In the genomic region with DNA sequence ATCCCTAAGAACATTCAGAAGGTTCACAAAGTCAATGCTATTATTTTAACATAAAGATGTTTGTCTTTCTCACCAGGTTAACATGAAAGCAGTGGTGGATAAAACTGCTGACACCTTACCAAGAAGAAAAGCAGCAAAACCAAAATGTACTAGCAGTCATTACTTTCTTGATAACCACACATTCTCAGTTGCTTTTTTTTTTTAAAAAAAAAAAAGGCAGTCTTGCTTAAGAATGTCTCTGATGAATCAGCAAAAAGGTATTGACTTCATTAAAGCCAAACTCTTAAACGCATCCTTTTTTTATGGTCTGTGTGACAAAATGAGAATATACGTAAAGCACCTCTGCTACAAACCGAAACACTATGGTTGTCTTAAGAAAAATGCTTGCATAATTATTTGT, we compare ENCODE assay signal across 15 cellular contexts. TPM values are rescaled to one million over a fixed set of nuclear protein-coding genes. Genes with fewer than 3 reads are reported as not detected.
DNase-seq lines count a peak whose midpoint lies in the region; TF ChIP-seq lines count a peak whose summit lies in the region.
"Had no signal": no experiment of that assay in that cellular context is flagged by ENCODE, and none has a peak within 500 bp of the region (broad histone marks: within the 10 kb centered on the region; RNA-seq: fewer than 3 reads in every experiment).

No MANE protein-coding gene starts in this region.

- no peak overlapping the region for H3K4me3 ChIP-seq in BJ (ENCODE audit: low read depth, low read length)
- H3K4me3 ChIP-seq: tibial nerve had no signal

- CTCF ChIA-PET in BJ (lab: Yijun Ruan, JAX): no interaction called here
- CTCF ChIA-PET in activated CD4-positive, alpha-beta memory T cell treated with anti-CD3 and anti-CD28 coated beads, Interleukin-2, amount 10 ng/mL, durations not matched to agents 7 days and 5 days (lab: Charles Lee): no interaction called here

- peaks cover 4% of the 10 kb centered on the region for H3K36me3 Mint-ChIP-seq in activated CD4-positive, alpha-beta memory T cell treated with anti-CD3 and anti-CD28 coated beads, Interleukin-2, amount 10 ng/mL, durations not matched to agents 7 days and 5 days (ENCODE audit: low read depth)
- H3K36me3 Mint-ChIP-seq in immature natural killer cell: no peaks in the 10 kb centered on the region
- no peaks in the 10 kb centered on the region for H3K36me3 Mint-ChIP-seq in endothelial cell (ENCODE audit: low read depth, unreplicated experiment)
- H3K36me3 Mint-ChIP-seq in glutamatergic neuron (ENCODE audit: unreplicated experiment): no peaks in the 10 kb centered on the region

- H3K4me1 Mint-ChIP-seq in activated CD4-positive, alpha-beta memory T cell treated with anti-CD3 and anti-CD28 coated beads, Interleukin-2, amount 10 ng/mL, durations not matched to agents 7 days and 5 days: peaks cover 28% of the 10 kb centered on the region
- H3K4me1 Mint-ChIP-seq in immature natural killer cell (peaks cover 4 to 16% of the 10 kb centered on the region in 2 donors), endothelial cell (ENCODE audit: unreplicated experiment) (no peaks in the 10 kb centered on the region), glutamatergic neuron (ENCODE audit: low read depth, unreplicated experiment) (no peaks in the 10 kb centered on the region)

- TF ChIP-seq CTCF in BJ (IDR thresholded peaks at IDR 0.05; ENCODE audit: insufficient read depth, low read depth, low read length): no peak
- TF ChIP-seq CTCF in endothelial cell (IDR thresholded peaks at IDR 0.05; ENCODE audit: unreplicated experiment): no peak
- TF ChIP-seq CTCF in glutamatergic neuron (IDR thresholded peaks at IDR 0.05; ENCODE audit: partially characterized antibody, unreplicated experiment): no peak

- no peaks in the 10 kb centered on the region for H3K27me3 ChIP-seq in BJ (ENCODE audit: control insufficient read depth, insufficient read depth, low read length)
- H3K27me3 ChIP-seq: tibial nerve had no signal

- DNase-seq in BJ (ENCODE audit: low read depth) (peak; percentile 25), HCEC 1CT (peak; percentile 16), immature natural killer cell (peak; percentile 4 to 39 (median 31)), endothelial cell (ENCODE audit: low spot score) (no peak), HuH-7.5 (ENCODE audit: low spot score) (no peak), glutamatergic neuron (no peak), dedifferentiated amniotic fluid mesenchymal stem cell (ENCODE audit: extremely low spot score) (no peak)
- no peak for DNase-seq in activated CD4-positive, alpha-beta memory T cell treated with anti-CD3 and anti-CD28 coated beads, Interleukin-2, amount 10 ng/mL, durations not matched to agents 7 days and 5 days
- DNase-seq: activated CD4-positive, CD25-positive, alpha-beta regulatory T cell treated with anti-CD3 and anti-CD28 coated beads, Interleukin-2, amount 50 U/mL, for 72 hours; activated naive CD4-positive, alpha-beta T cell treated with anti-CD3 and anti-CD28 coated beads for 36 hours; DMS 273 treated with DMSO at 0.1 percent for 48 hours; SHP77 treated with DMSO at 0.1 percent for 48 hours had no signal

- H3K36me3 ChIP-seq in BJ (ENCODE audit: control insufficient read depth, insufficient read depth, low read length): no peaks in the 10 kb centered on the region
- H3K36me3 ChIP-seq: tibial nerve had no signal

- POLR2A ChIA-PET in BJ (lab: Charles Lee): no interaction called here
- POLR2A ChIA-PET in activated CD4-positive, alpha-beta memory T cell treated with anti-CD3 and anti-CD28 coated beads, Interleukin-2, amount 10 ng/mL, durations not matched to agents 7 days and 5 days (lab: Charles Lee): no interaction called here

- no peaks in the 10 kb centered on the region for H3K9me3 Mint-ChIP-seq in activated CD4-positive, alpha-beta memory T cell treated with anti-CD3 and anti-CD28 coated beads, Interleukin-2, amount 10 ng/mL, durations not matched to agents 7 days and 5 days
- H3K9me3 Mint-ChIP-seq in immature natural killer cell: no peaks in the 10 kb centered on the region
- no peaks in the 10 kb centered on the region for H3K9me3 Mint-ChIP-seq in endothelial cell (ENCODE audit: unreplicated experiment)
- no peaks in the 10 kb centered on the region for H3K9me3 Mint-ChIP-seq in glutamatergic neuron (ENCODE audit: unreplicated experiment)
- H3K9me3 Mint-ChIP-seq: activated naive CD4-positive, alpha-beta T cell treated with anti-CD3 and anti-CD28 coated beads for 36 hours had no signal

- peak overlapping the region; percentile 37 for H3K4me3 Mint-ChIP-seq in activated CD4-positive, alpha-beta memory T cell treated with anti-CD3 and anti-CD28 coated beads, Interleukin-2, amount 10 ng/mL, durations not matched to agents 7 days and 5 days
- H3K4me3 Mint-ChIP-seq in immature natural killer cell: peak overlapping the region in 2 of 5 donors; percentile 48 to 52
- no peak overlapping the region for H3K4me3 Mint-ChIP-seq in endothelial cell (ENCODE audit: unreplicated experiment)
- H3K4me3 Mint-ChIP-seq in glutamatergic neuron (ENCODE audit: unreplicated experiment): no peak overlapping the region
- H3K4me3 Mint-ChIP-seq: activated naive CD4-positive, alpha-beta T cell treated with anti-CD3 and anti-CD28 coated beads for 36 hours had no signal

- peak overlapping the region; percentile 78 for H3K27ac Mint-ChIP-seq in activated CD4-positive, alpha-beta memory T cell treated with anti-CD3 and anti-CD28 coated beads, Interleukin-2, amount 10 ng/mL, durations not matched to agents 7 days and 5 days
- peak overlapping the region in 2 of 6 donors; percentile 22 for H3K27ac Mint-ChIP-seq in immature natural killer cell
- H3K27ac Mint-ChIP-seq in endothelial cell (ENCODE audit: unreplicated experiment): no peak overlapping the region
- no peak overlapping the region for H3K27ac Mint-ChIP-seq in glutamatergic neuron (ENCODE audit: unreplicated experiment)
- H3K27ac Mint-ChIP-seq: activated naive CD4-positive, alpha-beta T cell treated with anti-CD3 and anti-CD28 coated beads for 36 hours had no signal

- H3K27me3 Mint-ChIP-seq in activated CD4-positive, alpha-beta memory T cell treated with anti-CD3 and anti-CD28 coated beads, Interleukin-2, amount 10 ng/mL, durations not matched to agents 7 days and 5 days: no peaks in the 10 kb centered on the region
- H3K27me3 Mint-ChIP-seq in immature natural killer cell (ENCODE audit: low read depth in 3 of 3) (no peaks in the 10 kb centered on the region), endothelial cell (ENCODE audit: unreplicated experiment) (no peaks in the 10 kb centered on the region), glutamatergic neuron (ENCODE audit: unreplicated experiment) (no peaks in the 10 kb centered on the region)

RNA-seq across cellular contexts. Expression of a gene that starts 31.9 kb away (rescaled TPM):
- polyA plus RNA-seq in BJ (2011; rRNA removed) (0.38 and 0.39 TPM in 2 replicates), immature natural killer cell (under 1 TPM in 1 of 3 donors, not detected in 2; 0.08 TPM)
- 0.43 and 1.4 TPM in 2 replicates for polyA minus RNA-seq in BJ (2011; rRNA and poly(A)+ RNA removed)
- 1 to 10 TPM; 1.3 to 1.4 TPM for total RNA-seq in activated CD4-positive, alpha-beta memory T cell treated with anti-CD3 and anti-CD28 coated beads, Interleukin-2, amount 10 ng/mL, durations not matched to agents 7 days and 5 days
- total RNA-seq in endothelial cell (ENCODE audit: unreplicated experiment) (0.82 TPM), glutamatergic neuron (ENCODE audit: unreplicated experiment) (1.6 TPM)

RNA-seq across cellular contexts. Expression of a gene that starts 42.5 kb away (rescaled TPM):
- not detected in 2 replicates for polyA plus RNA-seq in BJ (2011; rRNA removed)
- not detected in 2 replicates for polyA minus RNA-seq in BJ (2011; rRNA and poly(A)+ RNA removed)
- 1 to 10 TPM; 1.9 to 3.5 TPM for total RNA-seq in activated CD4-positive, alpha-beta memory T cell treated with anti-CD3 and anti-CD28 coated beads, Interleukin-2, amount 10 ng/mL, durations not matched to agents 7 days and 5 days
- not detected for polyA plus RNA-seq in immature natural killer cell
- not detected for total RNA-seq in endothelial cell (ENCODE audit: unreplicated experiment)
- not detected for total RNA-seq in glutamatergic neuron (ENCODE audit: unreplicated experiment)
- total RNA-seq: activated naive CD4-positive, alpha-beta T cell treated with anti-CD3 and anti-CD28 coated beads for 36 hours; dermis microvascular lymphatic vessel endothelial cell; sciatic nerve; tibial nerve had no signal

Comparison
In these comparisons a context has a peak if more than half of its experiments do, and no peak if none do; other contexts are left out.
1. DNase-seq: peak in BJ (single experiment), HCEC 1CT (single experiment) and immature natural killer cell (3 of 3); none in activated CD4-positive, alpha-beta memory T cell treated with anti-CD3 and anti-CD28 coated beads, Interleukin-2, amount 10 ng/mL, durations not matched to agents 7 days and 5 days (single experiment), endothelial cell (single experiment), HuH-7.5 (single experiment), glutamatergic neuron (single experiment) and dedifferentiated amniotic fluid mesenchymal stem cell (single experiment).